Comparison of ENCODE assay signal across 8 cellular contexts in genomic region chr3:107430214-107431047, GRCh38. TPM values are rescaled to one million over a fixed set of nuclear protein-coding genes. Genes with fewer than 3 reads are reported as not detected.
DNase-seq lines count a peak whose midpoint lies in the region; ATAC-seq and TF ChIP-seq lines count a peak whose summit lies in the region.

No MANE protein-coding gene starts in this region.

- H3K36me3 ChIP-seq in lung (ENCODE audit: control insufficient read depth in 2 of 2, insufficient read depth in 2 of 2, low read length in 2 of 2) (no peaks in the 10 kb centered on the region), transverse colon (no peaks in the 10 kb centered on the region)

- TF ChIP-seq POLR2A in transverse colon (IDR thresholded peaks at IDR 0.05) = no peak

- ATAC-seq in lung (ENCODE audit: insufficient read depth, low FRiP score) = no peak

- TF ChIP-seq CTCF in lung (IDR thresholded peaks at IDR 0.05; ENCODE audit: control extremely low read depth, extremely low read depth) = no peak
- peak in 1 of 5 experiments; percentile 5 for TF ChIP-seq CTCF in transverse colon (IDR thresholded peaks at IDR 0.05)

- WGBS in lung, 2 donors = 7 to 14% methylated on average over 25 of the region's 25 CpGs
- 13 to 21% methylated on average over 3 to 25 of the region's 25 CpGs for WGBS in transverse colon (ENCODE audit: low coverage in 1 of 2), 2 donors

- H3K27me3 ChIP-seq in lung (ENCODE audit: control insufficient read depth, insufficient read depth) (no peaks in the 10 kb centered on the region), transverse colon (no peaks in the 10 kb centered on the region)

- peaks cover 0 to 6% of the 10 kb centered on the region in 2 donors for H3K4me1 ChIP-seq in lung (ENCODE audit: control insufficient read depth in 2 of 2, insufficient read depth in 2 of 2, low read length in 2 of 2)
- peaks cover 0 to 29% (median 15%) of the 10 kb centered on the region in 4 donors for H3K4me1 ChIP-seq in transverse colon

- H3K9me3 ChIP-seq in lung (ENCODE audit: control insufficient read depth in 2 of 2, insufficient read depth in 1 of 2, low read length in 1 of 2) (no peaks in the 10 kb centered on the region), transverse colon (no peaks in the 10 kb centered on the region)

- in situ Hi-C loops in transverse colon (cut with MboI; ENCODE audit: low pct_ligation_motif_present in 1 of 4, low pct_unique_long_range_greater_than_20kb in 1 of 4, low sequenced_read_pairs in 3 of 4) = no loop called here

- no peak for TF ChIP-seq EP300 in transverse colon (IDR thresholded peaks at IDR 0.05; ENCODE audit: low read depth)

- H3K27ac ChIP-seq in lung (ENCODE audit: low read depth in 1 of 2, low read length in 1 of 2) (peak overlapping the region; percentile 95 to 100), transverse colon (peak overlapping the region; percentile 91 to 98 (median 94))

- DNase-seq in SIG-M5 treated with dmso at 0.1 percent for 504 hours (lab: John Stamatoyannopoulos, UW; ENCODE audit: unreplicated experiment) (peak; percentile 12), SIG-M5 (lab: John Stamatoyannopoulos, UW) (no peak), NCI-H526 treated with DMSO at 0.1 percent for 48 hours (lab: John Stamatoyannopoulos, UW) (peak; percentile 55), cerebellum (ENCODE audit: low spot score) (peak; percentile 8), lung (ENCODE audit: low spot score) (no peak), transverse colon (peak; percentile 14), NCI-H146 (lab: John Stamatoyannopoulos, UW) (no peak), DMS153 (lab: John Stamatoyannopoulos, UW) (no peak)

- intact Hi-C loops in transverse colon (cut with DNase I; ENCODE audit: low total_unique reads) = loop anchor here (5.0 kb wide), 2 partner anchors 92 to 188 kb away; partner anchors contain the start of gene BBX

- H3K4me3 ChIP-seq in lung (peak overlapping the region; percentile 95), transverse colon (peak overlapping the region; percentile 56 to 96 (median 69))

RNA-seq across cellular contexts. Expression of gene CCDC54, which starts 53.2 kb away (rescaled TPM):
- total RNA-seq in cerebellum = 0.54 TPM
- total RNA-seq in lung = not detected
- polyA plus RNA-seq in lung = not detected
- not detected for total RNA-seq in transverse colon

Comparison
In these comparisons a context has a peak if more than half of its experiments do, and no peak if none do; other contexts are left out.
1. DNase-seq: peak in SIG-M5 treated with dmso at 0.1 percent for 504 hours (single experiment), NCI-H526 treated with DMSO at 0.1 percent for 48 hours (single experiment), cerebellum (single experiment) and transverse colon (single experiment); none in SIG-M5 (single experiment), lung (single experiment), NCI-H146 (single experiment) and DMS153 (single experiment).